2 cellular contexts compared by ENCODE assay signal in genomic region chr6:37486440-37486839, GRCh38.
A peak's percentile ranks its signal among the peaks of the same experiment; 100 is the strongest.
TF ChIP-seq lines count a peak whose summit lies in the region.

No MANE protein-coding gene starts in this region.

TF ChIP-seq in HepG2, 621 proteins besides CTCF, POLR2A, EP300 and RAD21:
- TF ChIP-seq ZNF792 (CRISPR knock-in tag; IDR thresholded peaks at IDR 0.05) (no peak), RBM22 (optimal IDR thresholded peaks at IDR 0.05; ENCODE audit: low read length) (peak; percentile 50)

TF ChIP-seq in K562, 482 proteins besides CTCF, POLR2A, EP300 and RAD21:
- no peak for TF ChIP-seq TEAD2 (tag; IDR thresholded peaks at IDR 0.05)
- TF ChIP-seq ZNF518B (CRISPR knock-in tag; IDR thresholded peaks at IDR 0.05) = no peak
- TF ChIP-seq CBX2 (IDR thresholded peaks at IDR 0.05; ENCODE audit: insufficient read depth, low read length, poor library complexity, severe bottlenecking) = no peak
- TF ChIP-seq FOXA3 (CRISPR knock-in tag; conservative IDR thresholded peaks at IDR 0.05 in 1 of 2, IDR thresholded peaks at IDR 0.05 in 1 of 2) = no peak
- no peak for TF ChIP-seq KDM5B (IDR thresholded peaks at IDR 0.05; ENCODE audit: insufficient replicate concordance, low read depth, low read length)
- TF ChIP-seq PCBP1 (IDR thresholded peaks at IDR 0.05; ENCODE audit: low read depth, low read length, poor library complexity, severe bottlenecking) = no peak
- no peak for TF ChIP-seq ZNF232 (CRISPR knock-in tag; IDR thresholded peaks at IDR 0.05)
- TF ChIP-seq SREBF1 (IDR thresholded peaks at IDR 0.05; ENCODE audit: borderline replicate concordance, low read depth, low read length) = no peak
- no peak for TF ChIP-seq RBM34 (IDR thresholded peaks at IDR 0.05; ENCODE audit: borderline replicate concordance, insufficient read depth, low read length)
- TF ChIP-seq FOXM1 (IDR thresholded peaks at IDR 0.05; ENCODE audit: low read depth) = no peak
- TF ChIP-seq FOXM1 (CRISPR knock-in tag; IDR thresholded peaks at IDR 0.05; ENCODE audit: low read depth) = no peak
- TF ChIP-seq FOXA1 (IDR thresholded peaks at IDR 0.05; ENCODE audit: borderline replicate concordance) = no peak
- no peak for TF ChIP-seq ZKSCAN8 (CRISPR knock-in tag; IDR thresholded peaks at IDR 0.05)
- no peak for TF ChIP-seq UBTF (IDR thresholded peaks at IDR 0.05; ENCODE audit: borderline replicate concordance in 1 of 2, low read depth in 2 of 2, low read length in 2 of 2)
- no peak for TF ChIP-seq ZNF586 (CRISPR knock-in tag; conservative IDR thresholded peaks at IDR 0.05)
- no peak for TF ChIP-seq TCF3 (CRISPR knock-in tag; IDR thresholded peaks at IDR 0.05)
- no peak for TF ChIP-seq MBD1 (CRISPR knock-in tag; IDR thresholded peaks at IDR 0.05)
- no peak for TF ChIP-seq MTA1 (IDR thresholded peaks at IDR 0.05; ENCODE audit: borderline replicate concordance)
